In the genomic region with DNA sequence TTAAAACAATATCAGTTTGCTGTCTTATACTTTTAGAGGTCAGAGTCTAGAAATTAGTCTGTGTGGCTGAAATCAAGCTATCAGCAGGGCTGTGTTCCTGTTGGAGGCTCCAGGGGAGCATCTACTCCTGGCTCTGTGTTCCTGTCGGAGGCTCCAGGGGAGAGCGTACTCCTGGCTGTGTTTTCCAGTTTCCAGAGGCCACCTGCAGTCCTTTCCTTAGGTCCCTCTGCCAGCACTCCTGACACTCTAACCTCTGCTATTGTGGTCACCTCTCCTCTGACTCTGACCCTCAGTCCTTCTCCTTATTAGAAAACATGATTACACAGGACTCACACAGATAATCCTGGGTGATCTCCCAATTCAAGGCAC, we compare ENCODE assay signal across 1 cellular context.
A peak's percentile ranks its signal among the peaks of the same experiment; 100 is the strongest.
TF ChIP-seq lines count a peak whose summit lies in the region.

No MANE protein-coding gene starts in this region.

TF ChIP-seq in K562, 482 proteins besides CTCF, POLR2A, EP300 and RAD21 (continued from another document):
- TF ChIP-seq ATF3 (IDR thresholded peaks at IDR 0.05) = 0 out of 2 replicates have a peak, but pooled peaks have one; percentile 4
- no peak for TF ChIP-seq ATF3 (CRISPR knock-in tag; conservative IDR thresholded peaks at IDR 0.05)
TF ChIP-seq in K562: peak in this region for 2.
